In the genomic region with DNA sequence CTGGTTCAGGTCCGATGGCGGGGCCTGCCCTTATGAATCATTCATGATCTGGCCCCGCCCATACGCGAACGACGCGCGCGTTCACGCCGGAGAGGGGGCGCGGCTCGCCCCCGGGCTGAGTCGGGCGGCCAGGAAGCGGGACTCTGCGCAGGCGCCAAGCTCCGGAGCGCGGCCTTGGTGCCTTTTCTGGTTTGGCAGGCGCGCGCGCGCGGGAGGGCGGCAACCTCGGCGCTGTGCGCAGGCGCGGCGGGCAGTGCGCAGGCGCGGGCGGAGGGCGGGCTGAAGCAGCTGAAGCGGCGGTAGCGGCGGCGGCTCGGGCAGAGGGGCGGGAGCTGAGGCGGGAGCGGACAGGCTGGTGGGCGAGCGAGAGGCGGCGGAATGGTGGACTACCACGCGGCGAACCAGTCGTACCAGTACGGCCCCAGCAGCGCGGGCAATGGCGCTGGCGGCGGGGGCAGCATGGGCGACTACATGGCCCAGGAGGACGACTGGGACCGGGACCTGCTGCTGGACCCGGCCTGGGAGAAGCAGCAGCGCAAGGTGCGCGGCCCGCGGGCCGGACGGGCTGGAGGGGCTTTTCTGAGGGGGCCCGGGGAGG, we compare ENCODE assay signal across 8 cellular contexts. TPM values are rescaled to one million over a fixed set of nuclear protein-coding genes. Genes with fewer than 3 reads are reported as not detected.
DNase-seq lines count a peak whose midpoint lies in the region; ATAC-seq and TF ChIP-seq lines count a peak whose summit lies in the region.

Gene ACTN4, plus strand, starts transcription at position 282 of the 598 bp plus-strand sequence. Its CDS starts 97 bp downstream, at position 379.

- H3K27ac ChIP-seq in C4-2B (peak within 1 kb of the TSS; percentile 90), left lung (peak within 1 kb of the TSS; percentile 86 to 87)

- H3K36me3 ChIP-seq in left lung = no peaks in the 10 kb centered on the region

- ATAC-seq in GM19351 (IDR thresholded peaks at IDR 0.05; ENCODE audit: unreplicated experiment) (peak; percentile 74), HG03520 (IDR thresholded peaks at IDR 0.05; ENCODE audit: unreplicated experiment) (peak; percentile 76), left lung (peak; percentile 82)

- no peaks in the 10 kb centered on the region for H3K27me3 ChIP-seq in left lung

- peak within 1 kb of the TSS; percentile 57 to 88 for H3K4me3 ChIP-seq in left lung

- TF ChIP-seq CTCF in C4-2B (conservative IDR thresholded peaks at IDR 0.05) (no peak), left lung (IDR thresholded peaks at IDR 0.05) (no peak)

- H3K4me1 ChIP-seq in left lung = peaks cover 30 to 40% of the 10 kb centered on the region in 2 donors

- no peaks in the 10 kb centered on the region for H3K9me3 ChIP-seq in left lung

- peak; percentile 99 for DNase-seq in NCI-H69 (lab: John Stamatoyannopoulos, UW)
- peak; percentile 99 to 100 for DNase-seq in activated CD4-positive, alpha-beta T cell treated with anti-CD3 and anti-CD28 coated beads, Interleukin-2, amount 50 U/mL, for 24 hours (ENCODE audit: low read depth in 1 of 2, low spot score in 1 of 2)
- DNase-seq in dedifferentiated amniotic fluid mesenchymal stem cell (ENCODE audit: extremely low spot score) = peak; percentile 92
- peak; percentile 99 to 100 for DNase-seq in left lung
- peak; percentile 100 for DNase-seq in stimulated activated CD4-positive, alpha-beta T cell treated with anti-CD3 and anti-CD28 coated beads, Interleukin-2, amount 100 ng/mL, for 4 hours (ENCODE audit: low read depth)

- intact Hi-C loops in left lung (cut with DNase I) = loop anchor here in 1 of 2 donors (10.0 kb wide), 1 partner anchor 57 kb away; no protein-coding TSS in a partner anchor

RNA-seq across cellular contexts. Expression of gene ACTN4, which starts in this region (rescaled TPM):
- 100 to 1,000 TPM; 576 to 647 TPM for total RNA-seq in left lung

Comparison
In these comparisons a context has a peak if more than half of its experiments do, and no peak if none do; other contexts are left out.
1. Peak in every context shown above with its lines: DNase-seq, ATAC-seq, H3K4me3 ChIP-seq and H3K27ac ChIP-seq.